Comparison of ENCODE assay signal across 14 cellular contexts in genomic region chr7:47671358-47671757, GRCh38.
"Had no signal": no experiment of that assay in that cellular context is flagged by ENCODE, and none has a peak within 500 bp of the region (broad histone marks: within the 10 kb centered on the region; RNA-seq: fewer than 3 reads in every experiment).

No MANE protein-coding gene starts in this region.

- H3K9me3 ChIP-seq: colonic mucosa, ovary, uterus had no signal

- ATAC-seq: left lobe of liver had no signal

- H3K27ac ChIP-seq: colonic mucosa, ovary, uterus had no signal

- H3K27ac Mint-ChIP-seq: activated CD4-positive, alpha-beta memory T cell treated with anti-CD3 and anti-CD28 coated beads, Interleukin-2, amount 10 ng/mL, durations not matched to agents 7 days and 5 days; activated naive CD8-positive, alpha-beta T cell treated with anti-CD3 and anti-CD28 coated beads, Interleukin-2, amount 10 ng/mL, durations not matched to agents 7 days and 5 days had no signal

- H3K4me1 ChIP-seq: colonic mucosa, uterus had no signal

- H3K4me3 ChIP-seq: colonic mucosa, ovary, uterus had no signal

- H3K27me3 Mint-ChIP-seq: activated CD4-positive, alpha-beta memory T cell treated with anti-CD3 and anti-CD28 coated beads, Interleukin-2, amount 10 ng/mL, durations not matched to agents 7 days and 5 days; activated naive CD8-positive, alpha-beta T cell treated with anti-CD3 and anti-CD28 coated beads, Interleukin-2, amount 10 ng/mL, durations not matched to agents 7 days and 5 days had no signal

- H3K4me3 Mint-ChIP-seq: activated CD4-positive, alpha-beta memory T cell treated with anti-CD3 and anti-CD28 coated beads, Interleukin-2, amount 10 ng/mL, durations not matched to agents 7 days and 5 days; activated naive CD8-positive, alpha-beta T cell treated with anti-CD3 and anti-CD28 coated beads, Interleukin-2, amount 10 ng/mL, durations not matched to agents 7 days and 5 days had no signal

- H3K36me3 ChIP-seq: colonic mucosa, ovary, uterus had no signal

- DNase-seq: activated CD4-positive, alpha-beta memory T cell treated with anti-CD3 and anti-CD28 coated beads, Interleukin-2, amount 10 ng/mL, durations not matched to agents 7 days and 5 days; activated gamma-delta T cell treated with Interleukin-2 at 50 U/mL for 16 hours; activated naive CD8-positive, alpha-beta T cell treated with anti-CD3 and anti-CD28 coated beads, Interleukin-2, amount 10 ng/mL, durations not matched to agents 7 days and 5 days; activated T-cell treated with anti-CD3 and anti-CD28 coated beads, Interleukin-2, amount 50 U/mL, for 48 hours; anterior cingulate cortex; colonic mucosa; effector CD4-positive, alpha-beta T cell; islet precursor cell; mammary epithelial cell; ovary; stimulated activated CD4-positive, alpha-beta T cell treated with anti-CD3 and anti-CD28 coated beads, Interleukin-4, amount 100 ng/mL, for 24 hours; T-helper 2 cell; uterus had no signal

- H3K27me3 ChIP-seq: colonic mucosa, ovary, uterus had no signal

- H3K4me1 Mint-ChIP-seq: activated CD4-positive, alpha-beta memory T cell treated with anti-CD3 and anti-CD28 coated beads, Interleukin-2, amount 10 ng/mL, durations not matched to agents 7 days and 5 days; activated naive CD8-positive, alpha-beta T cell treated with anti-CD3 and anti-CD28 coated beads, Interleukin-2, amount 10 ng/mL, durations not matched to agents 7 days and 5 days had no signal

- H3K36me3 Mint-ChIP-seq: activated naive CD8-positive, alpha-beta T cell treated with anti-CD3 and anti-CD28 coated beads, Interleukin-2, amount 10 ng/mL, durations not matched to agents 7 days and 5 days had no signal

- H3K9me3 Mint-ChIP-seq: activated CD4-positive, alpha-beta memory T cell treated with anti-CD3 and anti-CD28 coated beads, Interleukin-2, amount 10 ng/mL, durations not matched to agents 7 days and 5 days; activated naive CD8-positive, alpha-beta T cell treated with anti-CD3 and anti-CD28 coated beads, Interleukin-2, amount 10 ng/mL, durations not matched to agents 7 days and 5 days had no signal
